Comparison of ENCODE assay signal across 36 cellular contexts in the genomic region with DNA sequence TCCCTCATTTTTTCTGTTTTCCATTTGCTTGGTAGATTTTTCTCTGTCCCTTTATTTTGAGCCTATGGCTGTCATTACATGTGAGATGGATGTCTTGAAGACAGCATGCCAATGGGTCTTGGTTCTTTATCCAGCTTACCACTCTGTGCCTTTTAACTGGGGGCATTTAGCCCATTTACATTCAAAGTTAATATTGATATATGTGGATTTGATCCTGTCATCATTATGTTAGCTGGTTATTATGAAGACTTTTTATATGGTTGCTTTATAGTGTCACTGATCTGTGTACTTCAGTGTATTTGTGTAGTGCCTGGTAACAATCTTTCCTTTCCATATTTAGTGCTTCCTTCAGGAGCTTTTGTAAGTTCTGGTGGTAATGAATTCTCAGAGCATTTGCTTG.
"Had no signal": no experiment of that assay in that cellular context is flagged by ENCODE, and none has a peak within 500 bp of the region (broad histone marks: within the 10 kb centered on the region; RNA-seq: fewer than 3 reads in every experiment).

No MANE protein-coding gene starts in this region.

- H3K36me3 ChIP-seq: adrenal gland, ascending aorta, brain microvascular endothelial cell, breast epithelium, cardiac muscle cell had no signal

- H3K9me3 ChIP-seq: adrenal gland had no signal

- H3K4me1 ChIP-seq: adrenal gland, ascending aorta, body of pancreas, breast epithelium had no signal

- H3K36me3 Mint-ChIP-seq: activated naive CD4-positive, alpha-beta T cell treated with anti-CD3 and anti-CD28 coated beads, Interleukin-2, amount 10 ng/mL, durations not matched to agents 7 days and 5 days; activated naive CD4-positive, alpha-beta T cell treated with anti-CD3 and anti-CD28 coated beads, Interleukin-2, amount 50 U/mL, for 24 hours; activated naive CD8-positive, alpha-beta T cell treated with anti-CD3 and anti-CD28 coated beads for 36 hours; activated naive CD8-positive, alpha-beta T cell treated with anti-CD3 and anti-CD28 coated beads, Interleukin-2, amount 10 ng/mL, durations not matched to agents 7 days and 5 days had no signal

- H3K27ac ChIP-seq: adrenal gland, ascending aorta, body of pancreas, brain microvascular endothelial cell, breast epithelium, cardiac muscle cell had no signal

- H3K4me3 ChIP-seq: adrenal gland, ascending aorta, body of pancreas, breast epithelium, cardiac muscle cell had no signal

- DNase-seq: activated effector memory CD4-positive, alpha-beta T cell treated with anti-CD3 and anti-CD28 coated beads, Interleukin-2, amount 50 U/mL, for 16 hours; activated effector memory CD4-positive, alpha-beta T cell treated with Interleukin-2 at 50 U/mL for 16 hours; activated gamma-delta T cell; activated gamma-delta T cell treated with Interleukin-2 at 50 U/mL for 16 hours; activated naive CD4-positive, alpha-beta T cell; activated naive CD4-positive, alpha-beta T cell treated with anti-CD3 and anti-CD28 coated beads for 36 hours; activated naive CD4-positive, alpha-beta T cell treated with anti-CD3 and anti-CD28 coated beads, Interleukin-2, amount 10 ng/mL, durations not matched to agents 7 days and 5 days; activated naive CD4-positive, alpha-beta T cell treated with anti-CD3 and anti-CD28 coated beads, Interleukin-2, amount 50 U/mL, for 16 hours; activated naive CD4-positive, alpha-beta T cell treated with Interleukin-2 at 50 U/mL for 16 hours; activated naive CD8-positive, alpha-beta T cell treated with anti-CD3 and anti-CD28 coated beads for 36 hours; activated naive CD8-positive, alpha-beta T cell treated with anti-CD3 and anti-CD28 coated beads, Interleukin-2, amount 10 ng/mL, durations not matched to agents 7 days and 5 days; activated naive CD8-positive, alpha-beta T cell treated with anti-CD3 and anti-CD28 coated beads, Interleukin-2, amount 50 U/mL, for 24 hours; activated T-cell treated with anti-CD3 and anti-CD28 coated beads, Interleukin-2, amount 50 U/mL, for 4 hours; activated T-cell treated with anti-CD3 and anti-CD28 coated beads, Interleukin-2, amount 50 U/mL, for 48 hours; activated T-cell treated with anti-CD3 and anti-CD28 coated beads, Interleukin-2, amount 50 U/mL, for 72 hours; adrenal gland; amniotic stem cell; amygdala; anterior cingulate cortex; aorta; body of pancreas; brain microvascular endothelial cell; caudate nucleus; central memory CD4-positive, alpha-beta T cell; cerebellar nuclear complex had no signal

- H3K4me3 Mint-ChIP-seq: activated naive CD4-positive, alpha-beta T cell treated with anti-CD3 and anti-CD28 coated beads for 36 hours; activated naive CD4-positive, alpha-beta T cell treated with anti-CD3 and anti-CD28 coated beads, Interleukin-2, amount 10 ng/mL, durations not matched to agents 7 days and 5 days; activated naive CD4-positive, alpha-beta T cell treated with anti-CD3 and anti-CD28 coated beads, Interleukin-2, amount 50 U/mL, for 24 hours; activated naive CD8-positive, alpha-beta T cell; activated naive CD8-positive, alpha-beta T cell treated with anti-CD3 and anti-CD28 coated beads for 36 hours; activated naive CD8-positive, alpha-beta T cell treated with anti-CD3 and anti-CD28 coated beads, Interleukin-2, amount 10 ng/mL, durations not matched to agents 7 days and 5 days; activated naive CD8-positive, alpha-beta T cell treated with anti-CD3 and anti-CD28 coated beads, Interleukin-2, amount 50 U/mL, for 24 hours; activated T-cell treated with anti-CD3 and anti-CD28 coated beads, Interleukin-2, amount 50 U/mL, for 4 hours; activated T-cell treated with anti-CD3 and anti-CD28 coated beads, Interleukin-2, amount 50 U/mL, for 72 hours; activated T-helper 1 cell treated with anti-CD3 and anti-CD28 coated beads, Interleukin-12 subunit alpha, Interleukin-12 subunit beta, Interleukin-2, Interleukin-4 antibody, amounts not matched to agents 30 ng/mL and 10 ng/mL and 1 ng/mL, durations not matched to agents 14 hours and 24 hours and 36 hours; activated T-helper 17 cell treated with anti-CD3 and anti-CD28 coated beads, Interleukin-2, amount 50 U/mL, for 72 hours; brain; central memory CD8-positive, alpha-beta T cell had no signal

- H3K9me3 Mint-ChIP-seq: activated naive CD8-positive, alpha-beta T cell treated with anti-CD3 and anti-CD28 coated beads, Interleukin-2, amount 10 ng/mL, durations not matched to agents 7 days and 5 days had no signal

- ATAC-seq: activated naive CD4-positive, alpha-beta T cell treated with anti-CD3 and anti-CD28 coated beads, Interleukin-2, amount 50 U/mL, for 72 hours; activated naive CD8-positive, alpha-beta T cell treated with anti-CD3 and anti-CD28 coated beads, Interleukin-2, amount 50 U/mL, for 24 hours; activated T-cell treated with anti-CD3 and anti-CD28 coated beads, Interleukin-2, amount 50 U/mL, for 4 hours; activated T-cell treated with anti-CD3 and anti-CD28 coated beads, Interleukin-2, amount 50 U/mL, for 72 hours; activated T-helper 17 cell treated with anti-CD3 and anti-CD28 coated beads, Interleukin-2, amount 50 U/mL, for 72 hours; body of pancreas had no signal

- H3K27ac Mint-ChIP-seq: activated naive CD4-positive, alpha-beta T cell treated with anti-CD3 and anti-CD28 coated beads for 36 hours; activated naive CD4-positive, alpha-beta T cell treated with anti-CD3 and anti-CD28 coated beads, Interleukin-2, amount 10 ng/mL, durations not matched to agents 7 days and 5 days; activated naive CD4-positive, alpha-beta T cell treated with anti-CD3 and anti-CD28 coated beads, Interleukin-2, amount 50 U/mL, for 24 hours; activated naive CD4-positive, alpha-beta T cell treated with anti-CD3 and anti-CD28 coated beads, Interleukin-2, amount 50 U/mL, for 72 hours; activated naive CD8-positive, alpha-beta T cell; activated naive CD8-positive, alpha-beta T cell treated with anti-CD3 and anti-CD28 coated beads for 36 hours; activated naive CD8-positive, alpha-beta T cell treated with anti-CD3 and anti-CD28 coated beads, Interleukin-2, amount 10 ng/mL, durations not matched to agents 7 days and 5 days; activated naive CD8-positive, alpha-beta T cell treated with anti-CD3 and anti-CD28 coated beads, Interleukin-2, amount 50 U/mL, for 24 hours; activated T-cell treated with anti-CD3 and anti-CD28 coated beads, Interleukin-2, amount 50 U/mL, for 72 hours; activated T-helper 1 cell treated with anti-CD3 and anti-CD28 coated beads, Interleukin-12 subunit alpha, Interleukin-12 subunit beta, Interleukin-2, Interleukin-4 antibody, amounts not matched to agents 30 ng/mL and 10 ng/mL and 1 ng/mL, durations not matched to agents 14 hours and 24 hours and 36 hours; activated T-helper 17 cell treated with anti-CD3 and anti-CD28 coated beads, Interleukin-2, amount 50 U/mL, for 72 hours; activated T-helper 2 cell treated with anti-CD3 and anti-CD28 coated beads, Interferon-gamma antibody, Interleukin-2, Interleukin-4, amounts not matched to agents 10 μg/mL and 5 μg/mL and 100 μg/mL, durations not matched to agents 14 hours and 24 hours and 36 hours; brain had no signal

- H3K4me1 Mint-ChIP-seq: activated naive CD4-positive, alpha-beta T cell treated with anti-CD3 and anti-CD28 coated beads, Interleukin-2, amount 10 ng/mL, durations not matched to agents 7 days and 5 days; activated naive CD4-positive, alpha-beta T cell treated with anti-CD3 and anti-CD28 coated beads, Interleukin-2, amount 50 U/mL, for 24 hours; activated naive CD8-positive, alpha-beta T cell treated with anti-CD3 and anti-CD28 coated beads for 36 hours; activated naive CD8-positive, alpha-beta T cell treated with anti-CD3 and anti-CD28 coated beads, Interleukin-2, amount 50 U/mL, for 24 hours; activated T-helper 17 cell treated with anti-CD3 and anti-CD28 coated beads, Interleukin-2, amount 50 U/mL, for 72 hours; central memory CD8-positive, alpha-beta T cell had no signal
